8 cellular contexts compared by ENCODE assay signal in genomic region chr10:92847185-92847864, GRCh38. TPM values are rescaled to one million over a fixed set of nuclear protein-coding genes. Genes with fewer than 3 reads are reported as not detected.
DNase-seq lines count a peak whose midpoint lies in the region; ATAC-seq, FAIRE-seq and TF ChIP-seq lines count a peak whose summit lies in the region.

No MANE protein-coding gene starts in this region.

- H2BK15ac ChIP-seq in H1 (ENCODE audit: low read length) = no peak overlapping the region

- H2BK120ac ChIP-seq in H1 (replicated peaks; ENCODE audit: low read depth, low read length) = no peak overlapping the region

- intact Hi-C loops in PC-3 (cut with micrococcal nuclease) (no loop called here), gastrocnemius medialis (cut with DNase I; ENCODE audit: low total_unique reads) (loop anchor here (5.0 kb wide), 2 partner anchors 275 to 605 kb away; partner anchors contain the start of gene IDE), posterior cingulate gyrus (cut with DNase I) (loop anchor here (10.0 kb wide), 1 partner anchor 253 kb away; the partner anchor contains the start of gene KIF11)

- TF ChIP-seq EP300 in H1 (IDR thresholded peaks at IDR 0.05; ENCODE audit: borderline replicate concordance in 1 of 2, low read depth in 2 of 2, low read length in 2 of 2) = no peak

- H3K79me1 ChIP-seq in H1 (ENCODE audit: low read depth, low read length) = no peaks in the 10 kb centered on the region

- TF ChIP-seq RAD21 in H1 (IDR thresholded peaks at IDR 0.05 in 1 of 2, conservative IDR thresholded peaks at IDR 0.05 in 1 of 2; ENCODE audit: low read depth in 2 of 2, low read length in 2 of 2) = no peak

- no peaks in the 10 kb centered on the region for H3K27me3 ChIP-seq in PC-3 (ENCODE audit: low read length)
- H3K27me3 ChIP-seq in H1 (replicated peaks in 1 of 4; ENCODE audit: control insufficient read depth in 3 of 4, extremely low read depth in 1 of 4, insufficient read depth in 3 of 4, low read length in 3 of 4) = peaks cover 3 to 28% (median 14%) of the 10 kb centered on the region in 4 experiments
- H3K27me3 ChIP-seq in gastrocnemius medialis = no peaks in the 10 kb centered on the region

- H3K27ac ChIP-seq in PC-3 (ENCODE audit: low read length) = peak overlapping the region; percentile 59
- no peak overlapping the region for H3K27ac ChIP-seq in H1 (ENCODE audit: low read depth, low read length)
- H3K27ac ChIP-seq in gastrocnemius medialis = peak overlapping the region; percentile 79 to 95 (median 88)

- H3K56ac ChIP-seq in H1 (replicated peaks; ENCODE audit: insufficient read length, low read depth, low read length) = no peak overlapping the region

- H3K4me1 ChIP-seq in PC-3 (ENCODE audit: insufficient read depth, low read length) (peaks cover 24% of the 10 kb centered on the region), H1 (replicated peaks in 1 of 4; ENCODE audit: control insufficient read depth in 3 of 4, insufficient read depth in 4 of 4, low read length in 3 of 4) (peaks cover 0 to 2% (median 0%) of the 10 kb centered on the region in 4 experiments; a peak in 2 of 7 replicates), gastrocnemius medialis (peaks cover 11 to 24% of the 10 kb centered on the region in 2 donors)

- in situ Hi-C loops in gastrocnemius medialis (cut with MboI; ENCODE audit: low sequenced_read_pairs in 4 of 4) = no loop called here

- H3K23me2 ChIP-seq in H1 (ENCODE audit: low read depth, low read length) = peaks cover 8% of the 10 kb centered on the region; the same call in 1 of the 2 replicates

- H3K36me3 ChIP-seq in PC-3 (ENCODE audit: low read depth, low read length) (no peaks in the 10 kb centered on the region), H1 (ENCODE audit: control insufficient read depth in 2 of 4, insufficient read depth in 4 of 4, low read length in 3 of 4) (no peaks in the 10 kb centered on the region), gastrocnemius medialis (no peaks in the 10 kb centered on the region)

- H2BK5ac ChIP-seq in H1 (ENCODE audit: low read depth, low read length) = no peak overlapping the region

- no peaks in the 10 kb centered on the region for H3F3A ChIP-seq in PC-3 (ENCODE audit: low read length, unreplicated experiment)

- no peak for FAIRE-seq in H1 (lab: Jason Lieb, UNC)

- H4K5ac ChIP-seq in H1 (ENCODE audit: insufficient read length, low read depth, low read length) = no peak overlapping the region

- ATAC-seq in PC-3 = peak; percentile 5; the same call in 1 of the 2 replicates
- peak in 1 of 2 donors; percentile 7 for ATAC-seq in gastrocnemius medialis
- ATAC-seq in HG02759 (IDR thresholded peaks at IDR 0.05; ENCODE audit: unreplicated experiment) = no peak
- no peak for ATAC-seq in GM21737 (IDR thresholded peaks at IDR 0.05; ENCODE audit: unreplicated experiment)

- DNase-seq in NCI-H748 (lab: John Stamatoyannopoulos, UW; ENCODE audit: unreplicated experiment) (peak; percentile 26), NCI-H748 treated with DMSO at 0.1 percent for 48 hours (lab: John Stamatoyannopoulos, UW) (no peak), PC-3 (peak; percentile 56), H1 (ENCODE audit: low read depth in 1 of 2, low spot score in 2 of 2) (no peak), gastrocnemius medialis (no peak), posterior cingulate gyrus (no peak)

- no peaks in the 10 kb centered on the region for H3K9me2 ChIP-seq in PC-3 (replicated peaks; ENCODE audit: low read length)

- no peak overlapping the region for H3K4ac ChIP-seq in H1 (replicated peaks; ENCODE audit: insufficient read length, low read depth, low read length)

- no peak overlapping the region for H2BK20ac ChIP-seq in H1 (ENCODE audit: low read length)

- no peak overlapping the region for H3K18ac ChIP-seq in H1 (ENCODE audit: extremely low read depth, low read length)

- 92% methylated on average over 3 of the region's 4 CpGs; no CpG with 5 or more reads in 1 of the 2 experiments for WGBS in H1 (ENCODE audit: extremely low coverage in 1 of 2, insufficient coverage in 1 of 2, insufficient read length in 1 of 2, insufficient replicate concordance in 2 of 2, low coverage in 1 of 2, low lambda C conversion rate in 2 of 2, missing lambda C conversion rate in 1 of 2), 2 experiments

- BruUV-seq in PC-3 (replicated peaks; lab: Mats Ljungman, UMichigan) = no TSS peak

- POLR2A ChIA-PET in PC-3 (lab: Charles Lee; ENCODE audit: unreplicated experiment) = interaction anchor here (0.6 kb wide), 1 partner anchor 924 kb away, joined by 3 read pairs; the partner anchor contains the start of gene BTAF1
- POLR2A ChIA-PET in H1 (lab: Charles Lee; ENCODE audit: partially characterized antibody) = interaction anchor here (1.5 kb wide), 1 partner anchor 9 kb away, joined by 8 read pairs; no protein-coding TSS in a partner anchor

- H2AFZ ChIP-seq in PC-3 (ENCODE audit: low read length) = peak overlapping the region; percentile 95
- H2AFZ ChIP-seq in H1 (ENCODE audit: low read length) = no peak overlapping the region

- H2BK12ac ChIP-seq in H1 (ENCODE audit: low read depth, low read length) = no peak overlapping the region

- H4K20me1 ChIP-seq in PC-3 (ENCODE audit: low read length) (no peaks in the 10 kb centered on the region), H1 (replicated peaks in 1 of 2; ENCODE audit: control insufficient read depth in 1 of 2, insufficient read depth in 2 of 2, low read length in 2 of 2) (peaks cover 0 to 3% of the 10 kb centered on the region in 2 experiments)

- CTCF ChIA-PET in PC-3 (lab: Charles Lee) (no interaction called here), H1 (lab: Charles Lee; ENCODE audit: partially characterized antibody) (interaction anchor here (0.5 to 9.2 kb wide), 6 partner anchors 11 to 278 kb away, joined by 3 to 86 read pairs (median 5); no protein-coding TSS in a partner anchor)

- H3K4me3 ChIP-seq in PC-3 (ENCODE audit: low read length) (peak overlapping the region; percentile 93), H1 (ENCODE audit: extremely low read depth in 1 of 4, insufficient read depth in 2 of 4, low read depth in 3 of 4, low read length in 4 of 4) (peak overlapping the region in 1 of 4 experiments; percentile 89; a peak in 1 of 8 replicates), gastrocnemius medialis (peak overlapping the region in 3 of 4 donors; percentile 74 to 99 (median 93))

- H3K23ac ChIP-seq in H1 (ENCODE audit: insufficient read length) = no peak overlapping the region

- no peak overlapping the region for H4K8ac ChIP-seq in H1 (ENCODE audit: extremely low read depth, insufficient read depth, low read length)

- H3K9me3 ChIP-seq in PC-3 (ENCODE audit: low read length) (no peaks in the 10 kb centered on the region), H1 (ENCODE audit: insufficient read depth in 2 of 2, low read depth in 1 of 2, low read length in 1 of 2) (no peaks in the 10 kb centered on the region; a peak in 1 of 4 replicates), gastrocnemius medialis (no peaks in the 10 kb centered on the region)

- TF ChIP-seq POLR2A in H1 (IDR thresholded peaks at IDR 0.05; ENCODE audit: control extremely low read depth in 1 of 2, low read depth in 2 of 2, low read length in 2 of 2) = no peak
- no peak for TF ChIP-seq POLR2A in gastrocnemius medialis (IDR thresholded peaks at IDR 0.05)

- no peak overlapping the region for H4K91ac ChIP-seq in H1 (replicated peaks; ENCODE audit: insufficient read length, low read length)

- H3K4me2 ChIP-seq in PC-3 (ENCODE audit: low read length) = peak overlapping the region; percentile 99
- peak overlapping the region in 1 of 2 experiments; percentile 61; a peak in 1 of 4 replicates for H3K4me2 ChIP-seq in H1 (ENCODE audit: insufficient read depth in 1 of 2, low read depth in 2 of 2, low read length in 2 of 2)

- H3K79me2 ChIP-seq in PC-3 (ENCODE audit: low read length) = peaks cover 14% of the 10 kb centered on the region
- no peaks in the 10 kb centered on the region for H3K79me2 ChIP-seq in H1 (ENCODE audit: control insufficient read depth in 1 of 2, insufficient read depth in 2 of 2, low read length in 2 of 2)

- H3K14ac ChIP-seq in H1 (ENCODE audit: insufficient read length) = no peak overlapping the region

- peak overlapping the region; percentile 41; the same call in 1 of the 2 replicates for H3K9ac ChIP-seq in PC-3 (ENCODE audit: low read length)
- H3K9ac ChIP-seq in H1 (replicated peaks in 1 of 4; ENCODE audit: extremely low read depth in 1 of 4, low read depth in 3 of 4, low read length in 3 of 4) = no peak overlapping the region

- TF ChIP-seq CTCF in PC-3 (conservative IDR thresholded peaks at IDR 0.05; ENCODE audit: low read depth, low read length) (no peak), H1 (IDR thresholded peaks at IDR 0.05; ENCODE audit: control extremely low read depth in 1 of 3, insufficient read depth in 1 of 3, low read depth in 1 of 3, low read length in 3 of 3) (no peak), gastrocnemius medialis (IDR thresholded peaks at IDR 0.05 in 4 of 5, conservative IDR thresholded peaks at IDR 0.05 in 1 of 5) (no peak)

- no peak overlapping the region for H2AK5ac ChIP-seq in H1 (ENCODE audit: low read depth, low read length)

TF ChIP-seq in H1, 55 proteins besides CTCF, POLR2A, EP300 and RAD21:
- no peak for TF ChIP-seq SRF (IDR thresholded peaks at IDR 0.05; ENCODE audit: low read depth, low read length)
- peak; percentile 82 for TF ChIP-seq CEBPB (IDR thresholded peaks at IDR 0.05; ENCODE audit: low read depth, low read length)
- TF ChIP-seq SIX5 (IDR thresholded peaks at IDR 0.05; ENCODE audit: low read depth, low read length) = no peak
TF ChIP-seq in H1: peak in this region for 1.

RNA-seq across cellular contexts. Expression of gene EXOC6, which starts 1.0 kb away (rescaled TPM):
- total RNA-seq in PC-3 (2014; rRNA removed) (5.5 and 5.7 TPM in 2 replicates), gastrocnemius medialis (10 to 100 TPM; 11.8 to 16.8 (median 14.6) TPM)
- total RNA-seq in H1 (2021; fragmentation: NEBNext Ultra II Directional; extraction: Animal tissue kit (Norgen Biotek cat#: 25700)) = 3.9 and 4.5 TPM in 2 replicates
- polyA plus RNA-seq in H1 (2011; rRNA removed) = 0.80 and 1.7 TPM in 2 replicates
- polyA plus RNA-seq in H1 (2011; cell fraction: cytosol; rRNA removed) = 2.0 TPM
- polyA plus RNA-seq in H1 (2011; cell fraction: nucleus; rRNA removed) = 0.61 TPM
- 3.0 to 9.3 TPM (median 6.3 TPM) in 4 replicates for polyA plus RNA-seq in H1 (2012, experiment 1 of 2)
- polyA plus RNA-seq in H1 (2012, experiment 2 of 2) = 0.24 TPM
- polyA plus RNA-seq in H1 (2013, experiment 1 of 2) = 6.0 TPM
- polyA plus RNA-seq in H1 (2013, experiment 2 of 2) = 4.1 TPM
- polyA minus RNA-seq in H1 (2011; rRNA and poly(A)+ RNA removed) = 2.6 and 15.1 TPM in 2 replicates
- 2.9 TPM for polyA minus RNA-seq in H1 (2011; cell fraction: cytosol; rRNA and poly(A)+ RNA removed)
- 14.5 TPM for polyA minus RNA-seq in H1 (2011; cell fraction: nucleus; rRNA and poly(A)+ RNA removed)

Comparison
In these comparisons a context has a peak if more than half of its experiments do, and no peak if none do; other contexts are left out.
1. DNase-seq: peak in NCI-H748 (single experiment) and PC-3 (single experiment); none in NCI-H748 treated with DMSO at 0.1 percent for 48 hours (single experiment), H1 (0 of 2), gastrocnemius medialis (0 of 2) and posterior cingulate gyrus (0 of 10).